In genomic region chr4:6280365-6280996, GRCh38 we compare ENCODE assay signal across 20 cellular contexts. TPM values are rescaled to one million over a fixed set of nuclear protein-coding genes. Genes with fewer than 3 reads are reported as not detected.
DNase-seq lines count a peak whose midpoint lies in the region; ATAC-seq and TF ChIP-seq lines count a peak whose summit lies in the region.
"Had no signal": no experiment of that assay in that cellular context is flagged by ENCODE, and none has a peak within 500 bp of the region (broad histone marks: within the 10 kb centered on the region; RNA-seq: fewer than 3 reads in every experiment).

No MANE protein-coding gene starts in this region.

- peaks cover 4% of the 10 kb centered on the region for H3K27me3 Mint-ChIP-seq in endothelial cell (ENCODE audit: unreplicated experiment)
- H3K27me3 Mint-ChIP-seq: activated CD4-positive, alpha-beta memory T cell treated with anti-CD3 and anti-CD28 coated beads for 36 hours; activated naive CD4-positive, alpha-beta T cell treated with anti-CD3 and anti-CD28 coated beads, Interleukin-2, amount 10 ng/mL, durations not matched to agents 7 days and 5 days; activated T-cell treated with anti-CD3 and anti-CD28 coated beads, Interleukin-2, amount 50 U/mL, for 24 hours had no signal

- CTCF ChIA-PET in mammary epithelial cell (lab: Charles Lee; ENCODE audit: low non-redundant PET) = no interaction called here

- DNase-seq in SIG-M5 treated with dmso at 0.1 percent for 504 hours (lab: John Stamatoyannopoulos, UW; ENCODE audit: unreplicated experiment) (peak; percentile 3), SIG-M5 (lab: John Stamatoyannopoulos, UW) (no peak), mammary epithelial cell (peak; percentile 43), lower lobe of right lung (no peak), vagina (ENCODE audit: extremely low spot score in 2 of 2) (no peak), psoas muscle (no peak), left colon (no peak), endothelial cell (ENCODE audit: low spot score) (no peak)
- DNase-seq: activated CD4-positive, alpha-beta memory T cell treated with anti-CD3 and anti-CD28 coated beads for 36 hours; activated naive CD4-positive, alpha-beta T cell treated with anti-CD3 and anti-CD28 coated beads, Interleukin-2, amount 10 ng/mL, durations not matched to agents 7 days and 5 days; activated T-cell treated with anti-CD3 and anti-CD28 coated beads, Interleukin-2, amount 50 U/mL, for 24 hours; C1 segment of cervical spinal cord; NCI-H1694 treated with DMSO at 0.1 percent for 48 hours; NCI-H446 treated with DMSO at 0.1 percent for 48 hours; Right ventricle myocardium superior; stimulated activated CD4-positive, alpha-beta T cell treated with anti-CD3 and anti-CD28 coated beads, Interleukin-4, amount 100 ng/mL, for 1 hour had no signal

- in situ Hi-C loops in mammary epithelial cell (cut with MboI; ENCODE audit: low sequenced_read_pairs in 2 of 2) = no loop called here

- dilution Hi-C loops in mammary epithelial cell (cut with HindIII; ENCODE audit: low sequenced_read_pairs) = no loop called here

- H3K27me3 ChIP-seq in mammary epithelial cell (ENCODE audit: insufficient read depth, low read length) = no peaks in the 10 kb centered on the region
- H3K27me3 ChIP-seq in lower lobe of right lung (ENCODE audit: low read depth) = no peaks in the 10 kb centered on the region
- no peaks in the 10 kb centered on the region for H3K27me3 ChIP-seq in vagina
- no peaks in the 10 kb centered on the region for H3K27me3 ChIP-seq in psoas muscle (ENCODE audit: insufficient read depth in 3 of 3, low read length in 2 of 3)
- H3K27me3 ChIP-seq: pancreas had no signal

- H3K27ac ChIP-seq in mammary epithelial cell (ENCODE audit: insufficient read depth, low read depth, low read length) (no peak overlapping the region), lower lobe of right lung (peak overlapping the region; percentile 76), vagina (peak overlapping the region; percentile 66), psoas muscle (no peak overlapping the region)
- H3K27ac ChIP-seq: pancreas, VCaP had no signal

- H3K9me3 ChIP-seq in mammary epithelial cell (replicated peaks; ENCODE audit: insufficient read depth, low read length) (no peaks in the 10 kb centered on the region), lower lobe of right lung (no peaks in the 10 kb centered on the region), vagina (no peaks in the 10 kb centered on the region), psoas muscle (no peaks in the 10 kb centered on the region)
- H3K9me3 ChIP-seq: pancreas had no signal

- no peak overlapping the region for H3K27ac Mint-ChIP-seq in endothelial cell (ENCODE audit: unreplicated experiment)
- H3K27ac Mint-ChIP-seq: activated CD4-positive, alpha-beta memory T cell treated with anti-CD3 and anti-CD28 coated beads for 36 hours; activated naive CD4-positive, alpha-beta T cell treated with anti-CD3 and anti-CD28 coated beads, Interleukin-2, amount 10 ng/mL, durations not matched to agents 7 days and 5 days; activated T-cell treated with anti-CD3 and anti-CD28 coated beads, Interleukin-2, amount 50 U/mL, for 24 hours; T-helper 1 cell treated with Interleukin-12 subunit alpha and Interleukin-12 subunit beta and Interleukin-4 antibody, amounts not matched to agents 30 μg/mL and 1 μg/mL, for 36 hours had no signal

- ATAC-seq in lower lobe of right lung = no peak
- ATAC-seq in psoas muscle = no peak
- no peak for ATAC-seq in left colon
- ATAC-seq: left lobe of liver, pancreas had no signal

- no peak overlapping the region for H3K9ac ChIP-seq in mammary epithelial cell (ENCODE audit: insufficient read depth, low read length)

- H3K4me1 Mint-ChIP-seq in endothelial cell (ENCODE audit: unreplicated experiment) = peaks cover 6% of the 10 kb centered on the region

- H4K20me1 ChIP-seq in mammary epithelial cell (ENCODE audit: insufficient read depth, low read length) = no peaks in the 10 kb centered on the region

- no peaks in the 10 kb centered on the region for H3K79me2 ChIP-seq in mammary epithelial cell (ENCODE audit: insufficient read depth, low read length)

- H3K4me3 ChIP-seq in mammary epithelial cell (replicated peaks in 1 of 3; ENCODE audit: insufficient read depth in 1 of 3, low read depth in 2 of 3, low read length in 3 of 3) = no peak overlapping the region
- no peak overlapping the region for H3K4me3 ChIP-seq in lower lobe of right lung
- H3K4me3 ChIP-seq in vagina = no peak overlapping the region
- H3K4me3 ChIP-seq in psoas muscle = no peak overlapping the region
- H3K4me3 ChIP-seq: pancreas had no signal

- no peak for TF ChIP-seq POLR2A in vagina (IDR thresholded peaks at IDR 0.05)

- no TSS peak for BruUV-seq in mammary epithelial cell (replicated peaks; lab: Mats Ljungman, UMichigan)

- 82% methylated on average over 5 of the region's 16 CpGs for WGBS in mammary epithelial cell (ENCODE audit: low coverage, missing lambda C conversion rate)
- WGBS in psoas muscle, 3 donors = 84 to 88% (median 85%) methylated on average over 15 to 16 of the region's 16 CpGs

- intact Hi-C loops in mammary epithelial cell (cut with micrococcal nuclease) (no loop called here), lower lobe of right lung (cut with DNase I) (no loop called here), vagina (cut with DNase I) (no loop called here), psoas muscle (cut with DNase I) (no loop called here), left colon (cut with DNase I, micrococcal nuclease) (no loop called here)

- TF ChIP-seq CTCF in mammary epithelial cell (conservative IDR thresholded peaks at IDR 0.05 in 1 of 2, IDR thresholded peaks at IDR 0.05 in 1 of 2; ENCODE audit: extremely low read depth in 1 of 2, insufficient read depth in 1 of 2, low read depth in 1 of 2, low read length in 2 of 2) = peak in 1 of 2 donors; percentile 0
- TF ChIP-seq CTCF in lower lobe of right lung (IDR thresholded peaks at IDR 0.05) = no peak
- TF ChIP-seq CTCF in vagina (IDR thresholded peaks at IDR 0.05) = no peak
- TF ChIP-seq CTCF in psoas muscle (IDR thresholded peaks at IDR 0.05) = no peak
- no peak for TF ChIP-seq CTCF in endothelial cell (IDR thresholded peaks at IDR 0.05; ENCODE audit: unreplicated experiment)

- peaks cover 22% of the 10 kb centered on the region for H3K36me3 Mint-ChIP-seq in endothelial cell (ENCODE audit: low read depth, unreplicated experiment)
- H3K36me3 Mint-ChIP-seq: activated CD4-positive, alpha-beta memory T cell treated with anti-CD3 and anti-CD28 coated beads for 36 hours; activated naive CD4-positive, alpha-beta T cell treated with anti-CD3 and anti-CD28 coated beads, Interleukin-2, amount 10 ng/mL, durations not matched to agents 7 days and 5 days had no signal

- H3K36me3 ChIP-seq in mammary epithelial cell (ENCODE audit: insufficient read depth, low read length) = no peaks in the 10 kb centered on the region
- H3K36me3 ChIP-seq in lower lobe of right lung = peaks cover 28% of the 10 kb centered on the region
- H3K36me3 ChIP-seq in vagina = peaks cover 0 to 9% of the 10 kb centered on the region in 2 donors
- peaks cover 0 to 19% of the 10 kb centered on the region in 2 donors for H3K36me3 ChIP-seq in psoas muscle (ENCODE audit: insufficient read depth in 1 of 2, low read depth in 1 of 2)

- no peak overlapping the region for H3K4me2 ChIP-seq in mammary epithelial cell (ENCODE audit: insufficient read depth, low read depth, low read length)

- H3K4me1 ChIP-seq in mammary epithelial cell (ENCODE audit: insufficient read depth, low read length) (peaks cover 10% of the 10 kb centered on the region), lower lobe of right lung (peaks cover 76% of the 10 kb centered on the region), vagina (peaks cover 77% of the 10 kb centered on the region), psoas muscle (no peaks in the 10 kb centered on the region)

- H2AFZ ChIP-seq in mammary epithelial cell (ENCODE audit: low read depth, low read length) = no peak overlapping the region

- no peaks in the 10 kb centered on the region for H3K9me3 Mint-ChIP-seq in endothelial cell (ENCODE audit: unreplicated experiment)
- H3K9me3 Mint-ChIP-seq: activated CD4-positive, alpha-beta memory T cell treated with anti-CD3 and anti-CD28 coated beads for 36 hours; activated naive CD4-positive, alpha-beta T cell treated with anti-CD3 and anti-CD28 coated beads, Interleukin-2, amount 10 ng/mL, durations not matched to agents 7 days and 5 days; activated T-cell treated with anti-CD3 and anti-CD28 coated beads, Interleukin-2, amount 50 U/mL, for 24 hours; T-helper 1 cell treated with Interleukin-12 subunit alpha and Interleukin-12 subunit beta and Interleukin-4 antibody, amounts not matched to agents 30 μg/mL and 1 μg/mL, for 36 hours had no signal

- no peak overlapping the region for H3K4me3 Mint-ChIP-seq in endothelial cell (ENCODE audit: unreplicated experiment)
- H3K4me3 Mint-ChIP-seq: activated CD4-positive, alpha-beta memory T cell treated with anti-CD3 and anti-CD28 coated beads for 36 hours; activated naive CD4-positive, alpha-beta T cell treated with anti-CD3 and anti-CD28 coated beads, Interleukin-2, amount 10 ng/mL, durations not matched to agents 7 days and 5 days; activated T-cell treated with anti-CD3 and anti-CD28 coated beads, Interleukin-2, amount 50 U/mL, for 24 hours; T-helper 1 cell treated with Interleukin-12 subunit alpha and Interleukin-12 subunit beta and Interleukin-4 antibody, amounts not matched to agents 30 μg/mL and 1 μg/mL, for 36 hours had no signal

RNA-seq across cellular contexts. Expression of gene WFS1, which starts 10.8 kb away (rescaled TPM):
- total RNA-seq in mammary epithelial cell = 10 to 100 TPM; 13.3 to 17.8 TPM
- polyA plus RNA-seq in mammary epithelial cell = 15.5 TPM
- 19.4 TPM for polyA minus RNA-seq in mammary epithelial cell
- 70.3 TPM for total RNA-seq in lower lobe of right lung
- total RNA-seq in vagina = 91.8 TPM
- 10 to 100 TPM in 2 of 4 donors, 1 to 10 TPM in 2; 8.0 to 13.3 (median 10.0) TPM for total RNA-seq in psoas muscle
- polyA plus RNA-seq in psoas muscle = 10 to 100 TPM in 1 of 3 donors, 1 to 10 TPM in 2; 5.9 to 13.2 (median 7.0) TPM
- 10 to 100 TPM in 1 of 2 donors, 1 to 10 TPM in 1; 8.3 to 14.7 TPM for total RNA-seq in left colon
- 53.2 TPM for total RNA-seq in endothelial cell (ENCODE audit: unreplicated experiment)

Comparison
In these comparisons a context has a peak if more than half of its experiments do, and no peak if none do; other contexts are left out.
1. DNase-seq: peak in SIG-M5 treated with dmso at 0.1 percent for 504 hours (single experiment) and mammary epithelial cell (single experiment); none in SIG-M5 (single experiment), lower lobe of right lung (single experiment), vagina (0 of 2), psoas muscle (0 of 2), left colon (0 of 2) and endothelial cell (single experiment).
2. H3K27ac ChIP-seq: peak in lower lobe of right lung (single experiment) and vagina (single experiment); none in mammary epithelial cell (single experiment) and psoas muscle (single experiment).